In the genomic region with DNA sequence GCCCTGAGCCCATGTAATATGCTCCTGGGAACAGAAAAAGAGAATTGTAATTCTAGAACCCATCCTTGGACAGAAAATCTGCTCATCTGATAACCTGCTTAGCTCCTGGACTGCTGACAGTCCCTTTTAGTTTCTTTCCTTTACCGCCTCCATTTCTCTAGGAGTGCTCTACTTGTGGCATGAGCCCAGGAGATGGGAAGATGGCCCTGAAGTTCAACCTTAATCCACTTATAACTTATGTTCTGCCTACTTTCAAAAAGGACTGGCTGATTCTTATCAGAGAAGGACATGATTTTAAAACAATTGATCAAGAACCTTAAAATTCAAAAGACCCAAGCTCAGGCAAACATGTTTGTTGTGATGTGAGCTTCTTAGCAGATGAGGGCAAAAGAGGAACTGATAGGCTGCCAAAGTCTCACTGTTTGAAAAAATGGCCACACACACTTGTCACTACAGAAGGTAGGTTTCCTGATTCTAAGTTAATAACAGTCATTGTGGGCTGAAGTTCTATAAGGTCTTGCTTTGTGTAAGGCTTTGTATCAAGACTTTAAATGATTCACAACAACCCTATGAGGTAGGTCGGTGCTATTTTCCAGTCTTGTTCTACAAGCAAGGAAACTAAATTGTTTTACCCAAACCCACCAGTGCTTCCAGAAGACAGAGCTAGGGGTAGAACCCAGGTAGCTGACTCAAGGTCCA, we compare ENCODE assay signal across 8 cellular contexts.
DNase-seq lines count a peak whose midpoint lies in the region; ATAC-seq, FAIRE-seq and TF ChIP-seq lines count a peak whose summit lies in the region.

No MANE protein-coding gene starts in this region.

- DNase-seq in MCF 10A (ENCODE audit: unreplicated experiment) (no peak), uterus (no peak), urothelium cell line (ENCODE audit: low spot score) (no peak)
- no peak for DNase-seq in activated CD4-positive, CD25-positive, alpha-beta regulatory T cell (lab: John Stamatoyannopoulos, UW)

- peaks cover 22% of the 10 kb centered on the region for H3K4me1 Mint-ChIP-seq in MCF 10A (ENCODE audit: insufficient read depth, unreplicated experiment)

- no peaks in the 10 kb centered on the region for H4K20me1 ChIP-seq in DOHH2 (ENCODE audit: control insufficient read depth, insufficient read depth, low read depth, low read length)

- POLR2A ChIA-PET in MCF 10A (lab: Yijun Ruan, JAX) = interaction anchor here (0.6 to 18.1 kb wide), 9 partner anchors 9 to 625 kb away, joined by 3 to 481 read pairs (median 5); no protein-coding TSS in a partner anchor

- no peak overlapping the region for H3K4me3 Mint-ChIP-seq in MCF 10A (ENCODE audit: unreplicated experiment)

- H3K27ac ChIP-seq in DOHH2 (ENCODE audit: low read depth, low read length) = peak overlapping the region; percentile 100
- no peak overlapping the region for H3K27ac ChIP-seq in uterus
- H3K27ac ChIP-seq in gastroesophageal sphincter = no peak overlapping the region

- BruUV-seq in MCF 10A (replicated peaks; lab: Mats Ljungman, UMichigan) = no TSS peak

- peak overlapping the region; percentile 73 for H3K4me3 ChIP-seq in DOHH2 (ENCODE audit: low read length)
- no peak overlapping the region for H3K4me3 ChIP-seq in uterus
- no peak overlapping the region for H3K4me3 ChIP-seq in gastroesophageal sphincter

- H3K9me2 ChIP-seq in DOHH2 (replicated peaks; ENCODE audit: control insufficient read depth, low read length) = no peaks in the 10 kb centered on the region

- FAIRE-seq in urothelium cell line (lab: Jason Lieb, UNC) = no peak

- peaks cover 38% of the 10 kb centered on the region for H3F3A ChIP-seq in DOHH2 (ENCODE audit: control insufficient read depth, insufficient read depth)

- no peaks in the 10 kb centered on the region for H3K27me3 Mint-ChIP-seq in MCF 10A (ENCODE audit: insufficient read depth, unreplicated experiment)

- 88 to 91% methylated on average over 1 to 2 of the region's 2 CpGs for WGBS in gastroesophageal sphincter (ENCODE audit: low coverage in 1 of 2), 2 donors

- peak overlapping the region; percentile 88 for H3K4me2 ChIP-seq in DOHH2 (ENCODE audit: low read length)

- TF ChIP-seq CTCF in DOHH2 (IDR thresholded peaks at IDR 0.05; ENCODE audit: low read depth, low read length, poor library complexity, severe bottlenecking) (no peak), MCF 10A (IDR thresholded peaks at IDR 0.05; ENCODE audit: unreplicated experiment) (no peak), uterus (IDR thresholded peaks at IDR 0.05) (no peak), gastroesophageal sphincter (IDR thresholded peaks at IDR 0.05) (no peak)

- no peaks in the 10 kb centered on the region for H3K36me3 Mint-ChIP-seq in MCF 10A (ENCODE audit: insufficient read depth, unreplicated experiment)

- H3K27ac Mint-ChIP-seq in MCF 10A (ENCODE audit: low read depth, unreplicated experiment) = peak overlapping the region; percentile 16

- intact Hi-C loops in MCF 10A (cut with micrococcal nuclease) = no loop called here
- intact Hi-C loops in uterus (cut with DNase I; ENCODE audit: low total_unique reads) = no loop called here

- CTCF ChIA-PET in MCF 10A (lab: Yijun Ruan, JAX) = interaction anchor here (0.6 to 2.7 kb wide), 11 partner anchors 8 to 382 kb away, joined by 3 to 12 read pairs (median 3); no protein-coding TSS in a partner anchor

- peaks cover 8% of the 10 kb centered on the region for H3K9me3 Mint-ChIP-seq in MCF 10A (ENCODE audit: unreplicated experiment)

- H3K9me3 ChIP-seq in DOHH2 (ENCODE audit: control insufficient read depth, insufficient read depth, low read length) (no peaks in the 10 kb centered on the region), uterus (no peaks in the 10 kb centered on the region), gastroesophageal sphincter (no peaks in the 10 kb centered on the region)

- peaks cover 75% of the 10 kb centered on the region for H3K79me2 ChIP-seq in DOHH2 (ENCODE audit: control insufficient read depth, low read length)

- peak; percentile 61 for ATAC-seq in GM19438 (IDR thresholded peaks at IDR 0.05; ENCODE audit: low read depth, unreplicated experiment)
- peak; percentile 70 for ATAC-seq in HG03159 (IDR thresholded peaks at IDR 0.05; ENCODE audit: unreplicated experiment)
- no peak for ATAC-seq in gastroesophageal sphincter

- H3K36me3 ChIP-seq in DOHH2 (ENCODE audit: control insufficient read depth, low read length) = peaks cover 26% of the 10 kb centered on the region
- no peaks in the 10 kb centered on the region for H3K36me3 ChIP-seq in uterus
- H3K36me3 ChIP-seq in gastroesophageal sphincter = peaks cover 0 to 7% of the 10 kb centered on the region in 2 donors

- TF ChIP-seq POLR2A in uterus (IDR thresholded peaks at IDR 0.05) (no peak), gastroesophageal sphincter (IDR thresholded peaks at IDR 0.05) (no peak)

- H3K4me1 ChIP-seq in DOHH2 (ENCODE audit: control insufficient read depth, low read length) (peaks cover 91% of the 10 kb centered on the region), uterus (no peaks in the 10 kb centered on the region), gastroesophageal sphincter (peaks cover 0 to 22% (median under 1%) of the 10 kb centered on the region in 3 donors)

- H3K27me3 ChIP-seq in DOHH2 (ENCODE audit: control insufficient read depth, low read length) (no peaks in the 10 kb centered on the region), uterus (no peaks in the 10 kb centered on the region), gastroesophageal sphincter (no peaks in the 10 kb centered on the region)

- no peak for TF ChIP-seq EP300 in gastroesophageal sphincter (IDR thresholded peaks at IDR 0.05)
